ENCODE assay signal across 8 cellular contexts in the genomic region with DNA sequence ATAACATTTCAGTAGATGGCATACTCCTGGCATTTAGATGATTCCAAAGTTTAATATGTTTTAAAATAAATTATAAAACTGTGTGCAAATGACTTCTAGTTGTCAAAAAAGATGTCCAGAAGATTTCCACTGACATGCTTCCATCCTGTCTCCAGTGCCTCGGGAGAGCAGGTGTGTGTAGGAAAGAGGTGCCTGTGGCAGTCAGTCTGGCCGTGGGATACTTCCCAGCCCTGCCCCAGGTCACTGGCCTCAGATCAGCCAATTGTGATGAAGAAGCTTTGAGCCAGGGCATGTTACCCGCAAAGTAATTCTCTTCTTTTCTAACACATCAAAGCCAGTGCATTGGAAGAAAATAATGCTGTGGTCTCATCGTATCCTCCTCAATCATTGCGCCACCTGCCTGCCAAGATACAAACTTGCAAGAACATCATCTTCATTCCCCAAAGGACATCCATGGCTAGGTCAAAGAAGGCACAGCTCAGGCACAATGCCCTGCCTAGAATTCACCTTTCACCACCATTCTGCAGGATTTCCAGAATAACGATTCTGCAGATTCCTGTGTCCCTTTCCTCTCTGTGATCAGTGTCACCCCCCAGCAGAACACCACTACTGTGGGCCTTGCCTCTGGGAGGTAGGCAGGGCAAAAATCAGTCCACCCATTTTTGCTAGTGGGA. TPM values are rescaled to one million over a fixed set of nuclear protein-coding genes. Genes with fewer than 3 reads are reported as not detected.
DNase-seq lines count a peak whose midpoint lies in the region; ATAC-seq and TF ChIP-seq lines count a peak whose summit lies in the region.

No MANE protein-coding gene starts in this region.

- no peaks in the 10 kb centered on the region for H3K27me3 Mint-ChIP-seq in chondrocyte (ENCODE audit: low read depth)
- peaks cover 20% of the 10 kb centered on the region for H3K27me3 Mint-ChIP-seq in mesothelial cell of epicardium (ENCODE audit: low read depth)

- no peak overlapping the region for H3K4me2 ChIP-seq in OCI-LY3 (ENCODE audit: low read length)

- H3K9ac ChIP-seq in OCI-LY3 (ENCODE audit: low read length): 0 out of 2 replicates have a peak overlapping the region, but pooled peaks have one; percentile 22

- no peak overlapping the region for H3K4me3 Mint-ChIP-seq in chondrocyte (ENCODE audit: unreplicated experiment)
- H3K4me3 Mint-ChIP-seq in mesothelial cell of epicardium: no peak overlapping the region

- H3K36me3 ChIP-seq in OCI-LY3 (replicated peaks; ENCODE audit: low read depth, low read length): peaks cover 22% of the 10 kb centered on the region

- DNase-seq in COLO668 (lab: John Stamatoyannopoulos, UW; ENCODE audit: unreplicated experiment) (peak; percentile 15), chondrocyte (ENCODE audit: low spot score) (no peak), mesothelial cell of epicardium (ENCODE audit: low spot score in 2 of 2, unreplicated experiment in 2 of 2) (no peak)
- DNase-seq in NK-92 treated with Interleukin-12 subunit alpha and Interleukin-12 subunit beta, amount 100 ng/mL, for 24 hours (lab: John Stamatoyannopoulos, UW): no peak
- DNase-seq in activated effector memory CD4-positive, alpha-beta T cell treated with Interleukin-2 at 50 U/mL for 16 hours: no peak

- ATAC-seq in GM18868 (IDR thresholded peaks at IDR 0.05; ENCODE audit: unreplicated experiment) (peak; percentile 41), GM21390 (IDR thresholded peaks at IDR 0.05; ENCODE audit: unreplicated experiment) (no peak)

- H3K4me1 Mint-ChIP-seq in chondrocyte (ENCODE audit: low read depth): peaks cover 31% of the 10 kb centered on the region
- H3K4me1 Mint-ChIP-seq in mesothelial cell of epicardium: peaks cover 18% of the 10 kb centered on the region

- H3K79me2 ChIP-seq in OCI-LY3 (ENCODE audit: low read length): peaks cover 24% of the 10 kb centered on the region

- peak overlapping the region; percentile 45; the same call in 1 of the 2 replicates for H3K27ac ChIP-seq in OCI-LY3 (ENCODE audit: low read length)

- H3K9me3 Mint-ChIP-seq in chondrocyte (ENCODE audit: low read depth) (no peaks in the 10 kb centered on the region), mesothelial cell of epicardium (peaks cover 6% of the 10 kb centered on the region)

- no peak overlapping the region for H3K27ac Mint-ChIP-seq in chondrocyte (ENCODE audit: unreplicated experiment)
- H3K27ac Mint-ChIP-seq in mesothelial cell of epicardium: no peak overlapping the region

- H3K4me1 ChIP-seq in OCI-LY3 (ENCODE audit: low read length): peaks cover 63% of the 10 kb centered on the region

- no peaks in the 10 kb centered on the region for H4K20me1 ChIP-seq in OCI-LY3 (ENCODE audit: insufficient read depth, low read length)

- no peaks in the 10 kb centered on the region for H3K9me3 ChIP-seq in OCI-LY3 (ENCODE audit: insufficient read depth, low read length)

- H2AFZ ChIP-seq in OCI-LY3 (ENCODE audit: low read depth, low read length): no peak overlapping the region

- H3K4me3 ChIP-seq in OCI-LY3 (ENCODE audit: low read length): no peak overlapping the region

- H3K27me3 ChIP-seq in OCI-LY3 (ENCODE audit: low read depth, low read length): no peaks in the 10 kb centered on the region

- peak; percentile 58 for TF ChIP-seq CTCF in OCI-LY3 (IDR thresholded peaks at IDR 0.05; ENCODE audit: low read depth, low read length)
- peak; percentile 81 for TF ChIP-seq CTCF in chondrocyte (IDR thresholded peaks at IDR 0.05)
- peak; percentile 39 for TF ChIP-seq CTCF in mesothelial cell of epicardium (IDR thresholded peaks at IDR 0.05; ENCODE audit: unreplicated experiment)

- no peaks in the 10 kb centered on the region for H3K36me3 Mint-ChIP-seq in chondrocyte (ENCODE audit: low read depth)
- H3K36me3 Mint-ChIP-seq in mesothelial cell of epicardium: no peaks in the 10 kb centered on the region

RNA-seq across cellular contexts. Expression of a gene that starts 6.3 kb away (rescaled TPM):
- total RNA-seq in chondrocyte (76.1 to 87.6 TPM (median 86.7 TPM) in 3 replicates), mesothelial cell of epicardium (38.4 to 44.0 TPM (median 41.3 TPM) in 3 replicates)
